In the genomic region with DNA sequence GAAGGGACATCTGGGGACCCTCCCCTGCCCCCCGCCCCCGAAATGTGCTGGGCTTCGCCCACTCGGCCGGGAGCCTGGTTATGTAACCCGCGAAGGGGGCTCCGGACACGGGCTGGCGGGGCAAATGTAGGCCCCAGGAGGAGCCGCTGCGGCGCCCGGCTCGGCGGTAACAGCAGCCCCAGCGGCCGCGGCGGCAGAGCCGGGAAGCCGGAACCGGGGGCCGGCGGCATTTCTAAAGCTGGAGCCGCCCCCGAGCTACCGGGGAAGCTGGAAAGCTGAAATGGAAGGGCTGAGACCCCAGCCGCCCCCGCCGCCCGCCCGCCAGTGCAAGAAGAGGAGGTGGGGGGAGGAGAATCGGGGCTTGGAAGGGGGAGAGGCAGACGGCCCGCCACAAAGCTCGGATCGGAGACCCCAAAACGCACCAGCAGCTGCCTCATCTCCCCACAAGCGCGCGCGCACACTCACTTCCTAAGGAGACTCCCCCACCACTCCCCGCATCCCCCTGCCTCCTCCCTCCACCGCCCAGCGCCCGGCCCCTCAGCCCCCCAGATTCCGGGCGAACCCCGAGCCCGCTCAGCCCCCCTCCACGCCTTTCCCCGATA, we compare ENCODE assay signal across 8 cellular contexts. TPM values are rescaled to one million over a fixed set of nuclear protein-coding genes. Genes with fewer than 3 reads are reported as not detected.
DNase-seq lines count a peak whose midpoint lies in the region; ATAC-seq and TF ChIP-seq lines count a peak whose summit lies in the region.

No MANE protein-coding gene starts in this region.

- no peak for TF ChIP-seq EP300 in esophagus muscularis mucosa (IDR thresholded peaks at IDR 0.05)

- peak in 1 of 3 experiments; percentile 2 for TF ChIP-seq CTCF in esophagus muscularis mucosa (IDR thresholded peaks at IDR 0.05)
- no peak for TF ChIP-seq CTCF in nephron progenitor cell (IDR thresholded peaks at IDR 0.05)

- intact Hi-C loops in esophagus muscularis mucosa (cut with DNase I) = no loop called here

- H3K9me3 ChIP-seq in CD8-positive, alpha-beta memory T cell (ENCODE audit: low read length) = no peaks in the 10 kb centered on the region
- H3K9me3 ChIP-seq in KOPT-K1 (ENCODE audit: insufficient read depth, low read length, poor library complexity, severe bottlenecking) = no peaks in the 10 kb centered on the region
- no peaks in the 10 kb centered on the region for H3K9me3 ChIP-seq in esophagus muscularis mucosa

- 0% methylated on average over 38 of the region's 53 CpGs for WGBS in esophagus muscularis mucosa

- peaks cover 0 to 34% (median 6%) of the 10 kb centered on the region in 3 donors for H3K36me3 Mint-ChIP-seq in CD8-positive, alpha-beta memory T cell
- peaks cover 7% of the 10 kb centered on the region for H3K36me3 Mint-ChIP-seq in activated T-cell treated with anti-CD3 and anti-CD28 coated beads, Interleukin-2, amount 50 U/mL, for 4 hours (ENCODE audit: insufficient read depth)
- peaks cover 8% of the 10 kb centered on the region for H3K36me3 Mint-ChIP-seq in nephron progenitor cell (ENCODE audit: low read depth)

- H3K4me3 Mint-ChIP-seq in CD8-positive, alpha-beta memory T cell = peak overlapping the region; percentile 95 to 99 (median 98)
- peak overlapping the region; percentile 93 for H3K4me3 Mint-ChIP-seq in activated T-cell treated with anti-CD3 and anti-CD28 coated beads, Interleukin-2, amount 50 U/mL, for 4 hours
- H3K4me3 Mint-ChIP-seq in nephron progenitor cell = peak overlapping the region; percentile 99

- peak overlapping the region; percentile 93 for H3K27ac ChIP-seq in CD8-positive, alpha-beta memory T cell (ENCODE audit: low read depth, low read length)
- H3K27ac ChIP-seq in KOPT-K1 (ENCODE audit: low read depth, low read length, poor library complexity, severe bottlenecking) (peak overlapping the region; percentile 78), esophagus muscularis mucosa (replicated peaks in 1 of 4) (peak overlapping the region; percentile 84 to 93 (median 90))

- POLR2A ChIA-PET in CD8-positive, alpha-beta memory T cell (lab: Charles Lee) = interaction anchor here (0.6 to 4.1 kb wide), 22 partner anchors 11 to 1286 kb away, joined by 3 to 93 read pairs (median 5); a partner anchor contains a TSS

- H3K4me1 Mint-ChIP-seq in CD8-positive, alpha-beta memory T cell = peaks cover 41 to 74% (median 51%) of the 10 kb centered on the region in 3 donors
- peaks cover 36% of the 10 kb centered on the region for H3K4me1 Mint-ChIP-seq in activated T-cell treated with anti-CD3 and anti-CD28 coated beads, Interleukin-2, amount 50 U/mL, for 4 hours (ENCODE audit: low read depth)
- peaks cover 74% of the 10 kb centered on the region for H3K4me1 Mint-ChIP-seq in nephron progenitor cell

- CTCF ChIA-PET in CD8-positive, alpha-beta memory T cell (lab: Charles Lee) = interaction anchor here (0.7 to 9.0 kb wide), 22 partner anchors 9 to 233 kb away, joined by 3 to 69 read pairs (median 4); a partner anchor contains a TSS

- H3K9me3 Mint-ChIP-seq in CD8-positive, alpha-beta memory T cell = no peaks in the 10 kb centered on the region
- H3K9me3 Mint-ChIP-seq in activated T-cell treated with anti-CD3 and anti-CD28 coated beads, Interleukin-2, amount 50 U/mL, for 4 hours = no peaks in the 10 kb centered on the region
- H3K9me3 Mint-ChIP-seq in nephron progenitor cell = no peaks in the 10 kb centered on the region

- TF ChIP-seq POLR2A in esophagus muscularis mucosa (IDR thresholded peaks at IDR 0.05; ENCODE audit: low read depth) = no peak

- peak overlapping the region; percentile 97 to 100 (median 99) for H3K27ac Mint-ChIP-seq in CD8-positive, alpha-beta memory T cell
- peak overlapping the region; percentile 100 for H3K27ac Mint-ChIP-seq in nephron progenitor cell

- no peaks in the 10 kb centered on the region for H3K27me3 Mint-ChIP-seq in CD8-positive, alpha-beta memory T cell
- H3K27me3 Mint-ChIP-seq in activated T-cell treated with anti-CD3 and anti-CD28 coated beads, Interleukin-2, amount 50 U/mL, for 4 hours (ENCODE audit: low read depth) = no peaks in the 10 kb centered on the region
- no peaks in the 10 kb centered on the region for H3K27me3 Mint-ChIP-seq in nephron progenitor cell (ENCODE audit: low read depth, poor library complexity)

- peak overlapping the region; percentile 97 for H3K4me3 ChIP-seq in CD8-positive, alpha-beta memory T cell (ENCODE audit: low read length)
- peak overlapping the region; percentile 65 to 90 (median 82) for H3K4me3 ChIP-seq in esophagus muscularis mucosa

- peak; percentile 30 to 70 (median 47) for DNase-seq in CD8-positive, alpha-beta memory T cell
- DNase-seq in activated T-cell treated with anti-CD3 and anti-CD28 coated beads, Interleukin-2, amount 50 U/mL, for 4 hours = peak; percentile 20
- DNase-seq in esophagus muscularis mucosa (ENCODE audit: extremely low spot score) (no peak), nephron progenitor cell (peak; percentile 42), cerebellar nuclear complex (lab: John Stamatoyannopoulos, UW) (no peak), inferior parietal cortex (ENCODE audit: extremely low spot score) (no peak)

- peaks cover 3% of the 10 kb centered on the region for H3K36me3 ChIP-seq in CD8-positive, alpha-beta memory T cell (ENCODE audit: insufficient read depth, low read length)
- H3K36me3 ChIP-seq in KOPT-K1 (ENCODE audit: insufficient read depth, low read length) (peaks cover 25% of the 10 kb centered on the region), esophagus muscularis mucosa (peaks cover 0 to 16% (median 9%) of the 10 kb centered on the region in 4 donors)

- peaks cover 41% of the 10 kb centered on the region for H3K4me1 ChIP-seq in CD8-positive, alpha-beta memory T cell (ENCODE audit: insufficient read depth, low read length)
- peaks cover 44 to 66% (median 58%) of the 10 kb centered on the region in 4 donors for H3K4me1 ChIP-seq in esophagus muscularis mucosa

- peak; percentile 25 to 33 for ATAC-seq in activated T-cell treated with anti-CD3 and anti-CD28 coated beads, Interleukin-2, amount 50 U/mL, for 4 hours
- no peak for ATAC-seq in GM21619 (IDR thresholded peaks at IDR 0.05; ENCODE audit: unreplicated experiment)

- no peaks in the 10 kb centered on the region for H3K27me3 ChIP-seq in CD8-positive, alpha-beta memory T cell (ENCODE audit: insufficient read depth, low read length, poor library complexity, severe bottlenecking)
- H3K27me3 ChIP-seq in esophagus muscularis mucosa = no peaks in the 10 kb centered on the region

RNA-seq across cellular contexts. Expression of a gene that starts 1.5 kb away (rescaled TPM):
- 10 to 100 TPM; 63.2 to 64.0 TPM for total RNA-seq in CD8-positive, alpha-beta memory T cell
- polyA plus RNA-seq in CD8-positive, alpha-beta memory T cell = 18.3 TPM
- 10 to 100 TPM; 47.3 to 51.8 (median 48.6) TPM for total RNA-seq in activated T-cell treated with anti-CD3 and anti-CD28 coated beads, Interleukin-2, amount 50 U/mL, for 4 hours
- 10 to 100 TPM; 13.6 to 23.5 (median 20.0) TPM for total RNA-seq in esophagus muscularis mucosa

RNA-seq across cellular contexts. Expression of a gene that starts 47.0 kb away (rescaled TPM):
- total RNA-seq in CD8-positive, alpha-beta memory T cell = 10 to 100 TPM; 61.9 to 64.7 TPM
- polyA plus RNA-seq in CD8-positive, alpha-beta memory T cell = 237 TPM
- 10 to 100 TPM; 46.2 to 49.8 (median 48.9) TPM for total RNA-seq in activated T-cell treated with anti-CD3 and anti-CD28 coated beads, Interleukin-2, amount 50 U/mL, for 4 hours
- 10 to 100 TPM in 2 of 4 donors, 1 to 10 TPM in 2; 7.1 to 17.7 (median 13.5) TPM for total RNA-seq in esophagus muscularis mucosa

Comparison
In these comparisons a context has a peak if more than half of its experiments do, and no peak if none do; other contexts are left out.
1. DNase-seq: peak in CD8-positive, alpha-beta memory T cell (5 of 5), activated T-cell treated with anti-CD3 and anti-CD28 coated beads, Interleukin-2, amount 50 U/mL, for 4 hours (single experiment) and nephron progenitor cell (single experiment); none in esophagus muscularis mucosa (single experiment), cerebellar nuclear complex (0 of 2) and inferior parietal cortex (single experiment).
2. Peak in every context shown above with its lines, with median percentiles within 50 percentile points of each other: H3K27ac ChIP-seq and H3K4me3 Mint-ChIP-seq.